Comparison of ENCODE assay signal across 11 cellular contexts in genomic region chr11:2518112-2518982, GRCh38.
DNase-seq lines count a peak whose midpoint lies in the region; ATAC-seq and TF ChIP-seq lines count a peak whose summit lies in the region.
"Had no signal": no experiment of that assay in that cellular context is flagged by ENCODE, and none has a peak within 500 bp of the region (broad histone marks: within the 10 kb centered on the region; RNA-seq: fewer than 3 reads in every experiment).

No MANE protein-coding gene starts in this region.

- intact Hi-C loops in activated naive CD4-positive, alpha-beta T cell treated with anti-CD3 and anti-CD28 coated beads for 36 hours (cut with micrococcal nuclease) = no loop called here

- no peaks in the 10 kb centered on the region for H3K36me3 ChIP-seq in upper lobe of left lung

- H3K27me3 ChIP-seq in upper lobe of left lung = no peaks in the 10 kb centered on the region

- H3K9me3 Mint-ChIP-seq in activated naive CD4-positive, alpha-beta T cell treated with anti-CD3 and anti-CD28 coated beads for 36 hours = no peaks in the 10 kb centered on the region
- H3K9me3 Mint-ChIP-seq in natural killer cell treated with Interleukin-12 subunit alpha and Interleukin-12 subunit beta and Interleukin-15 and Interleukin-18, amount 100 ng/mL, for 72 hours = no peaks in the 10 kb centered on the region
- H3K9me3 Mint-ChIP-seq: naive B cell had no signal

- H3K4me3 ChIP-seq in upper lobe of left lung = no peak overlapping the region

- H3K27me3 Mint-ChIP-seq in activated naive CD4-positive, alpha-beta T cell treated with anti-CD3 and anti-CD28 coated beads for 36 hours (ENCODE audit: low read depth) = no peaks in the 10 kb centered on the region
- no peaks in the 10 kb centered on the region for H3K27me3 Mint-ChIP-seq in natural killer cell treated with Interleukin-12 subunit alpha and Interleukin-12 subunit beta and Interleukin-15 and Interleukin-18, amount 100 ng/mL, for 72 hours
- H3K27me3 Mint-ChIP-seq: naive B cell had no signal

- no peak for ATAC-seq in natural killer cell treated with Interleukin-12 subunit alpha and Interleukin-12 subunit beta and Interleukin-15 and Interleukin-18, amount 100 ng/mL, for 72 hours
- no peak for ATAC-seq in upper lobe of left lung (ENCODE audit: low FRiP score in 2 of 2)
- ATAC-seq in HG02885 (IDR thresholded peaks at IDR 0.05; ENCODE audit: poor library complexity, unreplicated experiment) = no peak
- no peak for ATAC-seq in GM21515 (IDR thresholded peaks at IDR 0.05; ENCODE audit: unreplicated experiment)

- no peaks in the 10 kb centered on the region for H3K4me1 ChIP-seq in upper lobe of left lung

- TF ChIP-seq CTCF in upper lobe of left lung (IDR thresholded peaks at IDR 0.05) = no peak

- H3K27ac Mint-ChIP-seq in activated naive CD4-positive, alpha-beta T cell treated with anti-CD3 and anti-CD28 coated beads for 36 hours = no peak overlapping the region
- H3K27ac Mint-ChIP-seq in natural killer cell treated with Interleukin-12 subunit alpha and Interleukin-12 subunit beta and Interleukin-15 and Interleukin-18, amount 100 ng/mL, for 72 hours = no peak overlapping the region
- H3K27ac Mint-ChIP-seq: naive B cell had no signal

- 92 to 95% methylated on average over 16 to 24 of the region's 24 CpGs for WGBS in upper lobe of left lung, 2 donors

- no peak for TF ChIP-seq EP300 in upper lobe of left lung (IDR thresholded peaks at IDR 0.05)

- DNase-seq in activated naive CD4-positive, alpha-beta T cell treated with anti-CD3 and anti-CD28 coated beads for 36 hours = peak; percentile 3
- DNase-seq in activated naive CD4-positive, alpha-beta T cell treated with anti-CD3 and anti-CD28 coated beads, Interleukin-2, amount 50 U/mL, for 16 hours = no peak
- DNase-seq in ecto neural progenitor cell (ENCODE audit: low spot score) (peak; percentile 42), upper lobe of left lung (peak; percentile 17 to 60), D341Med (ENCODE audit: low spot score) (no peak)
- DNase-seq in natural killer cell treated with Interleukin-12 subunit alpha and Interleukin-12 subunit beta and Interleukin-15 and Interleukin-18, amount 100 ng/mL, for 72 hours (ENCODE audit: low spot score) = peak; percentile 38
- DNase-seq: Calu3; naive B cell; stimulated activated CD4-positive, alpha-beta T cell treated with anti-CD3 and anti-CD28 coated beads, Interleukin-12 subunit alpha, Interleukin-12 subunit beta, amount 100 ng/mL, for 4 hours had no signal

- CTCF ChIA-PET in activated naive CD4-positive, alpha-beta T cell treated with anti-CD3 and anti-CD28 coated beads for 36 hours (lab: Charles Lee) = no interaction called here

- H3K27ac ChIP-seq in upper lobe of left lung = no peak overlapping the region

- H3K9me3 ChIP-seq in upper lobe of left lung = no peaks in the 10 kb centered on the region

- H3K4me3 Mint-ChIP-seq in activated naive CD4-positive, alpha-beta T cell treated with anti-CD3 and anti-CD28 coated beads for 36 hours = no peak overlapping the region
- H3K4me3 Mint-ChIP-seq in natural killer cell treated with Interleukin-12 subunit alpha and Interleukin-12 subunit beta and Interleukin-15 and Interleukin-18, amount 100 ng/mL, for 72 hours = no peak overlapping the region
- H3K4me3 Mint-ChIP-seq: naive B cell had no signal

- TF ChIP-seq POLR2A in upper lobe of left lung (IDR thresholded peaks at IDR 0.05) = no peak

- H3K36me3 Mint-ChIP-seq in activated naive CD4-positive, alpha-beta T cell treated with anti-CD3 and anti-CD28 coated beads for 36 hours (ENCODE audit: low read depth) = no peaks in the 10 kb centered on the region
- no peaks in the 10 kb centered on the region for H3K36me3 Mint-ChIP-seq in natural killer cell treated with Interleukin-12 subunit alpha and Interleukin-12 subunit beta and Interleukin-15 and Interleukin-18, amount 100 ng/mL, for 72 hours
- H3K36me3 Mint-ChIP-seq: naive B cell had no signal

- no peaks in the 10 kb centered on the region for H3K4me1 Mint-ChIP-seq in activated naive CD4-positive, alpha-beta T cell treated with anti-CD3 and anti-CD28 coated beads for 36 hours (ENCODE audit: low read depth)
- H3K4me1 Mint-ChIP-seq in natural killer cell treated with Interleukin-12 subunit alpha and Interleukin-12 subunit beta and Interleukin-15 and Interleukin-18, amount 100 ng/mL, for 72 hours (ENCODE audit: low read depth in 2 of 2) = no peaks in the 10 kb centered on the region

Comparison
In these comparisons a context has a peak if more than half of its experiments do, and no peak if none do; other contexts are left out.
1. DNase-seq: peak in activated naive CD4-positive, alpha-beta T cell treated with anti-CD3 and anti-CD28 coated beads for 36 hours (single experiment), ecto neural progenitor cell (single experiment), natural killer cell treated with Interleukin-12 subunit alpha and Interleukin-12 subunit beta and Interleukin-15 and Interleukin-18, amount 100 ng/mL, for 72 hours (single experiment) and upper lobe of left lung (2 of 2); none in activated naive CD4-positive, alpha-beta T cell treated with anti-CD3 and anti-CD28 coated beads, Interleukin-2, amount 50 U/mL, for 16 hours (single experiment) and D341Med (single experiment).